Comparison of ENCODE assay signal across 8 cellular contexts in the genomic region with DNA sequence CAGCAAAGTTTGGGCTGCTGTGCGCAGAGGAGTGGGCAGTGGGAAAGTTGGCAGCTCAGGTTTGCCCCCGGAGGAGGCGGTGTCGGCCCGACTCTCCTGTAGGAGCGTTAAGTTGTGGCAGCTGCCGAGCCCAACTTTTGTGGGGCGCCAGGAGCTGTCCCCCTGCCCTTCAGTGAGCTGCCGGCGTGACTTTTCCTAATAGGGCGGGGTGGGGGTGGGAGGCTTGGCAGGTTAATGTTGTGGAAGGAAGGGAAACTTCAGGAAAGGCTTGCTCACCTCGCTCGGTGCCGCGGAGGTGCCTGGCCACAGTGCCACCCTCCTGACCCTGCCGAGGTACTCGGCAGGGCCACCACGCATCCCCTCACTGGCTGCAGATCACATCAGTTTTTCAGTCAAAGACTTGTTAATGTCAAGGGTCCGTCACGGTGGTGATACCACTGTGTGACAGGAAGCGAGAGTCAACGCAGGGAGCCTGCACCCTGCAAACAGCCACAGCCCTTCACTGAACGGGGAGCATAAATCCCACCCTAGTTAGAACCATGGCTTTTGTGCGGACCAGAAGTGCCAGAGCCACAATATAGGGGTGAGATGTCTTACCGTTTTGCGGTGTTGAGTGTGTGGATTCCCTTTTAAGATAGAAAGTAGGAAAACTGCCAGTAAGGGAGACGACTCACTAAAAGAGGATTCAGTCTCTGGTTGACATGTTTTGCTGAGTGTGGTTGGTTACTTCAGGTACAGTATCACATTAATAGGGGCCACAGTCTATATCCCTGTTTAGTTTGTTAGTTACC. TPM values are rescaled to one million over a fixed set of nuclear protein-coding genes. Genes with fewer than 3 reads are reported as not detected.
DNase-seq lines count a peak whose midpoint lies in the region; ATAC-seq and TF ChIP-seq lines count a peak whose summit lies in the region.

No MANE protein-coding gene starts in this region.

- H3K9me3 ChIP-seq in HUES64 (ENCODE audit: insufficient read depth, low read depth, low read length) (no peaks in the 10 kb centered on the region), liver (ENCODE audit: control insufficient read depth in 4 of 4, low read length in 3 of 4) (no peaks in the 10 kb centered on the region)

- H3K4me3 Mint-ChIP-seq in chondrocyte (ENCODE audit: unreplicated experiment): peak overlapping the region; percentile 90

- peaks cover 2% of the 10 kb centered on the region for H3K36me3 Mint-ChIP-seq in chondrocyte (ENCODE audit: low read depth)

- H3K9ac ChIP-seq in HUES64 (ENCODE audit: low read depth, low read length) (no peak overlapping the region), liver (ENCODE audit: low read depth in 1 of 2, low read length in 2 of 2) (peak overlapping the region; percentile 80 to 82)

- in situ Hi-C loops in Caki2 (cut with HindIII; ENCODE audit: low pct_unique_long_range_greater_than_20kb, low sequenced_read_pairs): no loop called here

- H3K4me1 ChIP-seq in HUES64 (ENCODE audit: insufficient read depth, low read length) (peaks cover 12% of the 10 kb centered on the region), liver (ENCODE audit: control insufficient read depth in 4 of 4, insufficient read depth in 4 of 4, low read length in 3 of 4) (peaks cover 0 to 30% (median 21%) of the 10 kb centered on the region in 4 donors)

- H3K27ac Mint-ChIP-seq in chondrocyte (ENCODE audit: unreplicated experiment): peak overlapping the region; percentile 72

- H3K4me1 Mint-ChIP-seq in chondrocyte (ENCODE audit: low read depth): peaks cover 48% of the 10 kb centered on the region

- peak; percentile 29 for DNase-seq in Caki2 (ENCODE audit: low read depth)
- peak; percentile 16 for DNase-seq in activated CD4-positive, CD25-positive, alpha-beta regulatory T cell treated with anti-CD3 and anti-CD28 coated beads, Interleukin-2, amount 50 U/mL, for 16 hours (ENCODE audit: low read depth, low spot score)
- DNase-seq in chondrocyte (ENCODE audit: low spot score): no peak
- DNase-seq in stimulated activated CD4-positive, alpha-beta T cell treated with anti-CD3 and anti-CD28 coated beads, TNF-alpha, amount 100 ng/mL, for 1 hour (ENCODE audit: low read depth in 3 of 3, low spot score in 1 of 3): peak; percentile 5 to 15 (median 9)

- TF ChIP-seq CTCF in chondrocyte (IDR thresholded peaks at IDR 0.05) (peak; percentile 54), liver (IDR thresholded peaks at IDR 0.05; ENCODE audit: low read depth, low read length, missing input control) (no peak)

- TF ChIP-seq RAD21 in liver (IDR thresholded peaks at IDR 0.05): no peak

- ATAC-seq in GM21390 (IDR thresholded peaks at IDR 0.05; ENCODE audit: unreplicated experiment) (peak; percentile 31), esophagus mucosa (no peak)

- no peaks in the 10 kb centered on the region for H3K27me3 Mint-ChIP-seq in chondrocyte (ENCODE audit: low read depth)

- H3K9me3 Mint-ChIP-seq in chondrocyte (ENCODE audit: low read depth): peaks cover 1% of the 10 kb centered on the region

- H3K27me3 ChIP-seq in HUES64 (ENCODE audit: insufficient read depth, low read length): peaks cover 32% of the 10 kb centered on the region
- no peaks in the 10 kb centered on the region for H3K27me3 ChIP-seq in liver (ENCODE audit: control insufficient read depth in 4 of 4, insufficient read depth in 4 of 4, low read length in 3 of 4)

- no peaks in the 10 kb centered on the region for H3K36me3 ChIP-seq in HUES64 (ENCODE audit: insufficient read depth, low read length)
- H3K36me3 ChIP-seq in liver (ENCODE audit: control insufficient read depth in 4 of 4, insufficient read depth in 3 of 4, low read depth in 1 of 4, low read length in 3 of 4): peaks cover 0 to 2% (median 0%) of the 10 kb centered on the region in 4 donors

- WGBS in HUES64: 2% methylated on average over 27 of the region's 27 CpGs
- under 1% methylated on average over 27 of the region's 27 CpGs for WGBS in liver

- H3K27ac ChIP-seq in HUES64 (ENCODE audit: low read depth, low read length) (no peak overlapping the region), liver (ENCODE audit: low read depth in 1 of 2, low read length in 2 of 2) (peak overlapping the region; percentile 91 to 96)

- H3K4me3 ChIP-seq in HUES64 (ENCODE audit: low read length): peak overlapping the region; percentile 89
- H3K4me3 ChIP-seq in liver (ENCODE audit: low read depth in 1 of 3, low read length in 3 of 3): peak overlapping the region; percentile 78 to 94 (median 84)

TF ChIP-seq in liver, 16 proteins besides CTCF, POLR2A, EP300 and RAD21:
- TF ChIP-seq HNF4G (IDR thresholded peaks at IDR 0.05) (no peak), EGR1 (IDR thresholded peaks at IDR 0.05; ENCODE audit: low read depth in 2 of 2) (no peak), FOXA1 (IDR thresholded peaks at IDR 0.05) (no peak), JUND (IDR thresholded peaks at IDR 0.05) (no peak), YY1 (IDR thresholded peaks at IDR 0.05) (no peak), HNF4A (conservative IDR thresholded peaks at IDR 0.05) (no peak)
- TF ChIP-seq, protein P1, sequence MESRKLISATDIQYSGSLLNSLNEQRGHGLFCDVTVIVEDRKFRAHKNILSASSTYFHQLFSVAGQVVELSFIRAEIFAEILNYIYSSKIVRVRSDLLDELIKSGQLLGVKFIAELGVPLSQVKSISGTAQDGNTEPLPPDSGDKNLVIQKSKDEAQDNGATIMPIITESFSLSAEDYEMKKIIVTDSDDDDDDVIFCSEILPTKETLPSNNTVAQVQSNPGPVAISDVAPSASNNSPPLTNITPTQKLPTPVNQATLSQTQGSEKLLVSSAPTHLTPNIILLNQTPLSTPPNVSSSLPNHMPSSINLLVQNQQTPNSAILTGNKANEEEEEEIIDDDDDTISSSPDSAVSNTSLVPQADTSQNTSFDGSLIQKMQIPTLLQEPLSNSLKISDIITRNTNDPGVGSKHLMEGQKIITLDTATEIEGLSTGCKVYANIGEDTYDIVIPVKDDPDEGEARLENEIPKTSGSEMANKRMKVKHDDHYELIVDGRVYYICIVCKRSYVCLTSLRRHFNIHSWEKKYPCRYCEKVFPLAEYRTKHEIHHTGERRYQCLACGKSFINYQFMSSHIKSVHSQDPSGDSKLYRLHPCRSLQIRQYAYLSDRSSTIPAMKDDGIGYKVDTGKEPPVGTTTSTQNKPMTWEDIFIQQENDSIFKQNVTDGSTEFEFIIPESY (IDR thresholded peaks at IDR 0.05): no peak
- TF ChIP-seq, protein P2, sequence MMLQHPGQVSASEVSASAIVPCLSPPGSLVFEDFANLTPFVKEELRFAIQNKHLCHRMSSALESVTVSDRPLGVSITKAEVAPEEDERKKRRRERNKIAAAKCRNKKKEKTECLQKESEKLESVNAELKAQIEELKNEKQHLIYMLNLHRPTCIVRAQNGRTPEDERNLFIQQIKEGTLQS (IDR thresholded peaks at IDR 0.05): no peak
- TF ChIP-seq, protein P3, sequence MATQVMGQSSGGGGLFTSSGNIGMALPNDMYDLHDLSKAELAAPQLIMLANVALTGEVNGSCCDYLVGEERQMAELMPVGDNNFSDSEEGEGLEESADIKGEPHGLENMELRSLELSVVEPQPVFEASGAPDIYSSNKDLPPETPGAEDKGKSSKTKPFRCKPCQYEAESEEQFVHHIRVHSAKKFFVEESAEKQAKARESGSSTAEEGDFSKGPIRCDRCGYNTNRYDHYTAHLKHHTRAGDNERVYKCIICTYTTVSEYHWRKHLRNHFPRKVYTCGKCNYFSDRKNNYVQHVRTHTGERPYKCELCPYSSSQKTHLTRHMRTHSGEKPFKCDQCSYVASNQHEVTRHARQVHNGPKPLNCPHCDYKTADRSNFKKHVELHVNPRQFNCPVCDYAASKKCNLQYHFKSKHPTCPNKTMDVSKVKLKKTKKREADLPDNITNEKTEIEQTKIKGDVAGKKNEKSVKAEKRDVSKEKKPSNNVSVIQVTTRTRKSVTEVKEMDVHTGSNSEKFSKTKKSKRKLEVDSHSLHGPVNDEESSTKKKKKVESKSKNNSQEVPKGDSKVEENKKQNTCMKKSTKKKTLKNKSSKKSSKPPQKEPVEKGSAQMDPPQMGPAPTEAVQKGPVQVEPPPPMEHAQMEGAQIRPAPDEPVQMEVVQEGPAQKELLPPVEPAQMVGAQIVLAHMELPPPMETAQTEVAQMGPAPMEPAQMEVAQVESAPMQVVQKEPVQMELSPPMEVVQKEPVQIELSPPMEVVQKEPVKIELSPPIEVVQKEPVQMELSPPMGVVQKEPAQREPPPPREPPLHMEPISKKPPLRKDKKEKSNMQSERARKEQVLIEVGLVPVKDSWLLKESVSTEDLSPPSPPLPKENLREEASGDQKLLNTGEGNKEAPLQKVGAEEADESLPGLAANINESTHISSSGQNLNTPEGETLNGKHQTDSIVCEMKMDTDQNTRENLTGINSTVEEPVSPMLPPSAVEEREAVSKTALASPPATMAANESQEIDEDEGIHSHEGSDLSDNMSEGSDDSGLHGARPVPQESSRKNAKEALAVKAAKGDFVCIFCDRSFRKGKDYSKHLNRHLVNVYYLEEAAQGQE (IDR thresholded peaks at IDR 0.05): no peak

RNA-seq across cellular contexts. Expression of a gene that starts 0.7 kb away (rescaled TPM):
- total RNA-seq in Caki2 (2014; rRNA removed; shearing (Covaris generic); ENCODE audit: low replicate concordance): 12.9 and 41.0 TPM in 2 replicates
- 2.4 TPM for polyA plus RNA-seq in HUES64 (2013, experiment 1 of 2)
- 2.3 TPM for polyA plus RNA-seq in HUES64 (2013, experiment 2 of 2)
- 30.7 to 47.7 TPM (median 31.4 TPM) in 3 replicates for total RNA-seq in chondrocyte
- 10 to 100 TPM; 15.8 to 19.7 TPM for total RNA-seq in liver
- 1 to 10 TPM; 1.9 to 3.2 TPM for polyA plus RNA-seq in liver
- 23.6 TPM for total RNA-seq in esophagus mucosa
